Comparison of ENCODE assay signal across 25 cellular contexts in genomic region chr16:28003923-28004322, GRCh38. TPM values are rescaled to one million over a fixed set of nuclear protein-coding genes. Genes with fewer than 3 reads are reported as not detected.
"Had no signal": no experiment of that assay in that cellular context is flagged by ENCODE, and none has a peak within 500 bp of the region (broad histone marks: within the 10 kb centered on the region; RNA-seq: fewer than 3 reads in every experiment).

No MANE protein-coding gene starts in this region.

- H3K36me3 ChIP-seq: adrenal gland, ascending aorta, cardiac muscle cell, lower lobe of right lung, ovary, prostate gland, tibial nerve had no signal

- H3K4me3 ChIP-seq: adrenal gland, ascending aorta, cardiac muscle cell, lower lobe of right lung, ovary, prostate gland, tibial nerve had no signal

- H3K27ac ChIP-seq: adrenal gland, cardiac muscle cell, lower lobe of right lung, ovary, prostate gland, tibial nerve, VCaP had no signal

- H3K4me1 ChIP-seq: adrenal gland, ascending aorta, lower lobe of right lung, prostate gland had no signal

- DNase-seq: activated CD4-positive, alpha-beta T cell treated with anti-CD3 and anti-CD28 coated beads for 4 hours; activated CD4-positive, alpha-beta T cell treated with anti-CD3 and anti-CD28 coated beads, Interleukin-2, amount 50 U/mL, for 4 hours; activated effector memory CD4-positive, alpha-beta T cell treated with Interleukin-2 at 50 U/mL for 16 hours; activated naive CD4-positive, alpha-beta T cell treated with anti-CD3 and anti-CD28 coated beads for 36 hours; activated naive CD8-positive, alpha-beta T cell treated with anti-CD3 and anti-CD28 coated beads for 36 hours; activated T-cell treated with anti-CD3 and anti-CD28 coated beads for 4 hours; activated T-cell treated with anti-CD3 and anti-CD28 coated beads, Interleukin-2, amount 50 U/mL, for 72 hours; adrenal gland; cortex of kidney; effector memory CD8-positive, alpha-beta T cell; foreskin fibroblast; hippocampal formation; left colon; lower lobe of right lung; mesenchymal stem cell; ovary; retina; stimulated activated naive CD4-positive, alpha-beta T cell treated with Interleukin-2 at 50 U/mL for 16 hours; T-helper 1 cell had no signal

- H3K27me3 ChIP-seq: adrenal gland, ascending aorta, cardiac muscle cell, ovary, tibial nerve had no signal

- ATAC-seq: activated T-cell treated with anti-CD3 and anti-CD28 coated beads, Interleukin-2, amount 50 U/mL, for 72 hours; effector memory CD8-positive, alpha-beta T cell; left colon; lower lobe of right lung had no signal

- H3K9me3 ChIP-seq: adrenal gland, ascending aorta, lower lobe of right lung, ovary, prostate gland, tibial nerve had no signal

RNA-seq across cellular contexts. Expression of gene GSG1L, which starts 59.6 kb away (rescaled TPM):
- total RNA-seq: activated naive CD4-positive, alpha-beta T cell treated with anti-CD3 and anti-CD28 coated beads for 36 hours; activated naive CD8-positive, alpha-beta T cell treated with anti-CD3 and anti-CD28 coated beads for 36 hours; activated T-cell treated with anti-CD3 and anti-CD28 coated beads, Interleukin-2, amount 50 U/mL, for 72 hours; adrenal gland; ascending aorta; cardiac muscle cell; tibial nerve had no signal
- polyA plus RNA-seq: cardiac muscle cell, keratinocyte had no signal
